In the genomic region with DNA sequence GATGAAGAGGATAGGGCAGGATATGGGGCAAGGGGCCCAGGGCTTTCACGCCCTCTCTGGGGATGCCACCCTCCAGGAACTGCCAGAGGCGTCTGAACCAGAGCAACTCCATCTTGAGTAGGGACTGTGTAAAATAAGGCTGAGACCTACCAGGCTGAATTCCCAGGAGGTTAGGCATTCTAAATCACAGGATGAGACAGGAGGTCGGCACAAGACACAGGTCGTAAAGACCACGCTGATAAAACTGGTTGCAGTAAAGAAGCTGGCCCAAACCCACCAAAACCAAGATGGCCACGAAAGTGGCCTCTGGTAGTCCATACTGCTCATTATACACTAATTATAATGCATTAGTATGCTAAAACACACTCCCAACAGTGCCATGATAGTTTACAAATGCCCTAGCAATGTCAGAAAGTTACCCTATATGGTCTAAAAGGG, we compare ENCODE assay signal across 25 cellular contexts.
"Had no signal": no experiment of that assay in that cellular context is flagged by ENCODE, and none has a peak within 500 bp of the region (broad histone marks: within the 10 kb centered on the region; RNA-seq: fewer than 3 reads in every experiment).

No MANE protein-coding gene starts in this region.

- H3K27ac ChIP-seq: foreskin keratinocyte, ovary, prostate gland, testis, transverse colon, WERI-Rb-1 had no signal

- H3K4me3 ChIP-seq: breast epithelium, left ventricle myocardium inferior, ovary, prostate gland, testis, transverse colon had no signal

- H3K27ac Mint-ChIP-seq: activated naive CD4-positive, alpha-beta T cell treated with anti-CD3 and anti-CD28 coated beads, Interleukin-2, amount 50 U/mL, for 24 hours; activated naive CD8-positive, alpha-beta T cell treated with anti-CD3 and anti-CD28 coated beads, Interleukin-2, amount 50 U/mL, for 24 hours; activated T-helper 2 cell treated with anti-CD3 and anti-CD28 coated beads, Interferon-gamma antibody, Interleukin-2, Interleukin-4, amounts not matched to agents 10 μg/mL and 5 μg/mL and 100 μg/mL, durations not matched to agents 14 hours and 24 hours and 36 hours; endodermal cell; T-helper 1 cell treated with Interleukin-12 subunit alpha and Interleukin-12 subunit beta and Interleukin-4 antibody, amounts not matched to agents 30 μg/mL and 1 μg/mL, for 36 hours had no signal

- H3K9me3 ChIP-seq: breast epithelium, ovary, prostate gland, testis, transverse colon had no signal

- H3K4me1 ChIP-seq: breast epithelium, prostate gland had no signal

- H3K27me3 ChIP-seq: breast epithelium, foreskin keratinocyte, ovary, testis, transverse colon had no signal

- H3K36me3 ChIP-seq: breast epithelium, left ventricle myocardium inferior, ovary, prostate gland, transverse colon, WERI-Rb-1 had no signal

- ATAC-seq: activated CD4-positive, CD25-positive, alpha-beta regulatory T cell treated with anti-CD3 and anti-CD28 coated beads, Interleukin-2, amount 50 U/mL, for 24 hours; activated naive CD8-positive, alpha-beta T cell treated with anti-CD3 and anti-CD28 coated beads, Interleukin-2, amount 50 U/mL, for 24 hours; esophagus mucosa; foreskin keratinocyte; stimulated activated naive CD8-positive, alpha-beta T cell treated with anti-CD3 and anti-CD28 coated beads, Interleukin-15, Interleukin-2, amounts not matched to agents 100 U/mL and 50 U/mL, for 24 hours had no signal

- H3K27me3 Mint-ChIP-seq: activated naive CD4-positive, alpha-beta T cell treated with anti-CD3 and anti-CD28 coated beads, Interleukin-2, amount 50 U/mL, for 24 hours; activated naive CD8-positive, alpha-beta T cell treated with anti-CD3 and anti-CD28 coated beads, Interleukin-2, amount 50 U/mL, for 24 hours had no signal

- H3K4me1 Mint-ChIP-seq: endodermal cell had no signal

- H3K4me3 Mint-ChIP-seq: activated naive CD4-positive, alpha-beta T cell treated with anti-CD3 and anti-CD28 coated beads, Interleukin-2, amount 50 U/mL, for 24 hours; activated naive CD8-positive, alpha-beta T cell treated with anti-CD3 and anti-CD28 coated beads, Interleukin-2, amount 50 U/mL, for 24 hours; endodermal cell; T-helper 1 cell treated with Interleukin-12 subunit alpha and Interleukin-12 subunit beta and Interleukin-4 antibody, amounts not matched to agents 30 μg/mL and 1 μg/mL, for 36 hours had no signal

- DNase-seq: activated CD4-positive, alpha-beta T cell treated with anti-CD3 and anti-CD28 coated beads for 48 hours; activated CD4-positive, alpha-beta T cell treated with anti-CD3 and anti-CD28 coated beads, Interleukin-2, amount 50 U/mL, for 48 hours; activated CD8-positive, alpha-beta memory T cell treated with anti-CD3 and anti-CD28 coated beads, Interleukin-2, amount 50 U/mL, for 4 hours; activated naive CD8-positive, alpha-beta T cell treated with anti-CD3 and anti-CD28 coated beads, Interleukin-2, amount 50 U/mL, for 24 hours; activated T-cell treated with anti-CD3 and anti-CD28 coated beads, Interleukin-2, amount 50 U/mL, for 1 hour; central memory CD4-positive, alpha-beta T cell; endodermal cell; foreskin keratinocyte; left ventricle myocardium inferior; ovary; retina; stimulated activated CD4-positive, alpha-beta T cell treated with anti-CD3 and anti-CD28 coated beads, Interleukin-15, amount 100 ng/mL, for 24 hours; stimulated activated CD4-positive, alpha-beta T cell treated with anti-CD3 and anti-CD28 coated beads, Interleukin-2, amount 100 ng/mL, for 24 hours; stimulated activated naive CD8-positive, alpha-beta T cell treated with anti-CD3 and anti-CD28 coated beads, Interleukin-15, Interleukin-2, amounts not matched to agents 100 U/mL and 50 U/mL, for 24 hours; T1000; testis; transverse colon; WERI-Rb-1 had no signal
